ENCODE assay signal across 28 cellular contexts in genomic region chr18:59651071-59651470, GRCh38. TPM values are rescaled to one million over a fixed set of nuclear protein-coding genes. Genes with fewer than 3 reads are reported as not detected.
"Had no signal": no experiment of that assay in that cellular context is flagged by ENCODE, and none has a peak within 500 bp of the region (broad histone marks: within the 10 kb centered on the region; RNA-seq: fewer than 3 reads in every experiment).

No MANE protein-coding gene starts in this region.

- H3K36me3 ChIP-seq: esophagus squamous epithelium, pancreas, spleen, tibial artery, upper lobe of right lung, uterus had no signal

- DNase-seq: dermis blood vessel endothelial cell; effector memory CD4-positive, alpha-beta T cell; erythroblast; esophagus squamous epithelium; foreskin melanocyte; hypothalamus; immature natural killer cell; naive thymus-derived CD4-positive, alpha-beta T cell; nephron progenitor cell; occipital lobe; pancreas; right cardiac atrium; spleen; stimulated activated CD4-positive, alpha-beta T cell treated with anti-CD3 and anti-CD28 coated beads, Interleukin-4, amount 100 ng/mL, for 4 hours; stimulated activated naive CD8-positive, alpha-beta T cell treated with anti-CD3 and anti-CD28 coated beads, Interleukin-15, Interleukin-2, amounts not matched to agents 100 U/mL and 50 U/mL, for 24 hours; substantia nigra; testis; tibial artery; upper lobe of right lung; uterus had no signal

- H3K27me3 Mint-ChIP-seq: stimulated activated memory B cell treated with anti-CD40 and anti-IgM and Interleukin-4, amounts not matched to agents 10 μg/mL and 1 μg/mL and 100 μg/mL, for 72 hours had no signal

- H3K4me3 ChIP-seq: coronary artery, esophagus squamous epithelium, lung, pancreas, skin epidermis, spleen, testis, tibial artery, upper lobe of right lung, uterus had no signal

- H3K4me3 Mint-ChIP-seq: immature natural killer cell; memory B cell; naive thymus-derived CD4-positive, alpha-beta T cell; nephron progenitor cell; stimulated activated memory B cell treated with anti-CD40 and anti-IgM and Interleukin-4, amounts not matched to agents 10 μg/mL and 1 μg/mL and 100 μg/mL, for 72 hours had no signal

- H3K9me3 Mint-ChIP-seq: memory B cell; stimulated activated memory B cell treated with anti-CD40 and anti-IgM and Interleukin-4, amounts not matched to agents 10 μg/mL and 1 μg/mL and 100 μg/mL, for 72 hours had no signal

- H3K27ac ChIP-seq: coronary artery, esophagus squamous epithelium, pancreas, skin epidermis, spleen, testis, tibial artery, upper lobe of right lung, uterus had no signal

- H3K36me3 Mint-ChIP-seq: immature natural killer cell; memory B cell; naive thymus-derived CD4-positive, alpha-beta T cell; stimulated activated memory B cell treated with anti-CD40 and anti-IgM and Interleukin-4, amounts not matched to agents 10 μg/mL and 1 μg/mL and 100 μg/mL, for 72 hours had no signal

- H3K4me1 ChIP-seq: pancreas, spleen, testis, tibial artery, upper lobe of right lung had no signal

- H3K27ac Mint-ChIP-seq: immature natural killer cell; memory B cell; naive thymus-derived CD4-positive, alpha-beta T cell; progenitor cell of endocrine pancreas; stimulated activated memory B cell treated with anti-CD40 and anti-IgM and Interleukin-4, amounts not matched to agents 10 μg/mL and 1 μg/mL and 100 μg/mL, for 72 hours had no signal

- H3K27me3 ChIP-seq: esophagus squamous epithelium, pancreas, testis, upper lobe of right lung, uterus had no signal

- H3K4me1 Mint-ChIP-seq: immature natural killer cell; memory B cell; naive thymus-derived CD4-positive, alpha-beta T cell; stimulated activated memory B cell treated with anti-CD40 and anti-IgM and Interleukin-4, amounts not matched to agents 10 μg/mL and 1 μg/mL and 100 μg/mL, for 72 hours had no signal

- H3K9me3 ChIP-seq: esophagus squamous epithelium, pancreas, spleen, testis, tibial artery, upper lobe of right lung, uterus had no signal

- FAIRE-seq: endothelial cell of umbilical vein, keratinocyte, pancreas had no signal

RNA-seq across cellular contexts. Expression of gene CCBE1, which starts 46.2 kb away (rescaled TPM):
- total RNA-seq: endothelial cell of umbilical vein; naive thymus-derived CD4-positive, alpha-beta T cell had no signal
- polyA plus RNA-seq: naive thymus-derived CD4-positive, alpha-beta T cell had no signal
